In genomic region chr22:26367402-26368245, GRCh38 we compare ENCODE assay signal across 8 cellular contexts.
DNase-seq lines count a peak whose midpoint lies in the region; ATAC-seq, FAIRE-seq and TF ChIP-seq lines count a peak whose summit lies in the region.

No MANE protein-coding gene starts in this region.

- in situ Hi-C loops in G401 (cut with HindIII; ENCODE audit: low sequenced_read_pairs), result no loop called here
- in situ Hi-C loops in K562 (cut with MboI), result no loop called here

- intact Hi-C loops in K562 (cut with micrococcal nuclease), result no loop called here

- no peaks in the 10 kb centered on the region for H3K9me3 ChIP-seq in K562 (replicated peaks; ENCODE audit: control insufficient read depth, insufficient read depth, low read depth, low read length)

- H3K36me3 ChIP-seq in K562 (ENCODE audit: control insufficient read depth, insufficient read depth, low read length), result no peaks in the 10 kb centered on the region

- peak; percentile 72 for FAIRE-seq in K562 (lab: Jason Lieb, UNC)

- BruUV-seq in K562 (replicated peaks; lab: Mats Ljungman, UMichigan), result no TSS peak

- ATAC-seq in K562, result peak; percentile 85
- no peak for ATAC-seq in HG02973 (IDR thresholded peaks at IDR 0.05; ENCODE audit: unreplicated experiment)
- no peak for ATAC-seq in HG02678 (IDR thresholded peaks at IDR 0.05; ENCODE audit: unreplicated experiment)

- no peaks in the 10 kb centered on the region for H3K9me1 ChIP-seq in K562 (ENCODE audit: control insufficient read depth, insufficient read depth, low read length)

- no peak for TF ChIP-seq EP300 in K562 (IDR thresholded peaks at IDR 0.05; ENCODE audit: low read length)

- H3K79me2 ChIP-seq in K562 (ENCODE audit: control insufficient read depth, insufficient read depth, low read length), result no peaks in the 10 kb centered on the region

- POLR2A ChIA-PET in K562 (lab: Yijun Ruan, JAX), result interaction anchor here (0.6 to 1.1 kb wide), 2 partner anchors 30 to 145 kb away, joined by 3 read pairs; no protein-coding TSS in a partner anchor

- H3K4me3 ChIP-seq in LNCaP clone FGC (ENCODE audit: low read depth, low read length), result no peak overlapping the region
- no peak overlapping the region for H3K4me3 ChIP-seq in K562

- TF ChIP-seq RAD21 in K562 (CRISPR knock-in tag; conservative IDR thresholded peaks at IDR 0.05 in 1 of 2, IDR thresholded peaks at IDR 0.05 in 1 of 2), result peak in 1 of 2 experiments; percentile 37; a peak in 3 of 4 replicates

- H4K20me1 ChIP-seq in K562 (replicated peaks; ENCODE audit: control insufficient read depth, insufficient read depth, low read length), result no peaks in the 10 kb centered on the region; the same call in 1 of the 2 replicates

- H3K4me1 ChIP-seq in K562 (replicated peaks in 1 of 2; ENCODE audit: control insufficient read depth in 2 of 2, insufficient read depth in 2 of 2, low read length in 2 of 2), result no peaks in the 10 kb centered on the region

- no peak overlapping the region for H3K4me2 ChIP-seq in K562 (ENCODE audit: insufficient read depth, low read length)

- no peak overlapping the region for H3K9ac ChIP-seq in K562 (ENCODE audit: insufficient read depth in 1 of 2, low read depth in 2 of 2, low read length in 2 of 2)

- no peak overlapping the region for H2AFZ ChIP-seq in K562 (ENCODE audit: low read depth, low read length)

- WGBS in K562 (ENCODE audit: insufficient coverage, low coverage, missing lambda C conversion rate), result 14% methylated on average over 19 of the region's 19 CpGs

- TF ChIP-seq CTCF in LNCaP clone FGC (IDR thresholded peaks at IDR 0.05; ENCODE audit: control insufficient read depth, extremely low read depth, insufficient read depth) (peak; percentile 81), K562 (IDR thresholded peaks at IDR 0.05 in 2 of 3, conservative IDR thresholded peaks at IDR 0.05 in 1 of 3; ENCODE audit: insufficient read depth in 2 of 3, low read depth in 1 of 3, low read length in 3 of 3) (peak; percentile 86 to 96 (median 87))

- CTCF ChIA-PET in K562 (lab: Yijun Ruan, JAX; ENCODE audit: low intra/inter-chr PET ratio), result interaction anchor here (0.7 kb wide), 1 partner anchor 93 kb away, joined by 3 read pairs; no protein-coding TSS in a partner anchor

- no peak for TF ChIP-seq POLR2A in K562 (conservative IDR thresholded peaks at IDR 0.05)

- no peak overlapping the region for H3K27ac ChIP-seq in K562 (ENCODE audit: extremely low read depth, low read depth, low read length)

- peak; percentile 51 for DNase-seq in G401 (ENCODE audit: low spot score)
- DNase-seq in LNCaP clone FGC (ENCODE audit: low read depth), result no peak
- peak; percentile 35 for DNase-seq in UCSD-AML1 (lab: John Stamatoyannopoulos, UW; ENCODE audit: unreplicated experiment)
- peak; percentile 50 to 77 (median 64) for DNase-seq in K562 (ENCODE audit: extremely low read depth in 1 of 4, low spot score in 3 of 4)
- DNase-seq in left kidney (ENCODE audit: low read depth, low spot score), result peak; percentile 78
- DNase-seq in stimulated activated CD8-positive, alpha-beta memory T cell treated with anti-CD3 and anti-CD28 coated beads, Interleukin-15, amount 100 ng/mL, for 1 hour (ENCODE audit: low read depth), result peak; percentile 24

- no peaks in the 10 kb centered on the region; a peak in 2 of 5 replicates for H3K27me3 ChIP-seq in K562 (ENCODE audit: control insufficient read depth in 2 of 2, insufficient read depth in 2 of 2, low read length in 2 of 2)

TF ChIP-seq in K562, 482 proteins besides CTCF, POLR2A, EP300 and RAD21:
- TF ChIP-seq CBFB (CRISPR knock-in tag; IDR thresholded peaks at IDR 0.05), result no peak
- TF ChIP-seq RNF219 (CRISPR knock-in tag; IDR thresholded peaks at IDR 0.05), result no peak
- TF ChIP-seq KLF16 (IDR thresholded peaks at IDR 0.05), result no peak
- no peak for TF ChIP-seq MTA1 (IDR thresholded peaks at IDR 0.05; ENCODE audit: borderline replicate concordance)
- 0 out of 2 replicates have a peak, but pooled peaks have one; percentile 12 for TF ChIP-seq BCOR (IDR thresholded peaks at IDR 0.05)
- peak; percentile 57 for TF ChIP-seq ZNF121 (CRISPR knock-in tag; conservative IDR thresholded peaks at IDR 0.05)
- peak; percentile 64 for TF ChIP-seq EGR1 (conservative IDR thresholded peaks at IDR 0.05)
- TF ChIP-seq E2F6 (IDR thresholded peaks at IDR 0.05; ENCODE audit: borderline replicate concordance in 1 of 2, extremely low read depth in 1 of 2, insufficient read depth in 1 of 2, insufficient read length in 1 of 2, low read depth in 1 of 2, low read length in 1 of 2, poor library complexity in 1 of 2, severe bottlenecking in 1 of 2), result no peak
- no peak for TF ChIP-seq PTBP1 (IDR thresholded peaks at IDR 0.05; ENCODE audit: low read depth, low read length)
- no peak for TF ChIP-seq CHCHD3 (CRISPR knock-in tag; IDR thresholded peaks at IDR 0.05)
- no peak for TF ChIP-seq NFE2L1 (tag; IDR thresholded peaks at IDR 0.05; ENCODE audit: borderline replicate concordance, low read depth)
- no peak for TF ChIP-seq ZNF586 (CRISPR knock-in tag; conservative IDR thresholded peaks at IDR 0.05)
- no peak for TF ChIP-seq CREB5 (CRISPR knock-in tag; IDR thresholded peaks at IDR 0.05)
- peak in 1 of 2 experiments; percentile 68; a peak in 2 of 4 replicates for TF ChIP-seq MAZ (CRISPR knock-in tag; conservative IDR thresholded peaks at IDR 0.05 in 1 of 2, IDR thresholded peaks at IDR 0.05 in 1 of 2)
- TF ChIP-seq ZNF76 (CRISPR knock-in tag; IDR thresholded peaks at IDR 0.05; ENCODE audit: borderline replicate concordance), result no peak
- TF ChIP-seq ZC3H4 (CRISPR knock-in tag; IDR thresholded peaks at IDR 0.05; ENCODE audit: borderline replicate concordance), result no peak
- TF ChIP-seq ELF4 (CRISPR knock-in tag; IDR thresholded peaks at IDR 0.05), result no peak
- TF ChIP-seq ZC3H8 (IDR thresholded peaks at IDR 0.05), result no peak
